In the genomic region with DNA sequence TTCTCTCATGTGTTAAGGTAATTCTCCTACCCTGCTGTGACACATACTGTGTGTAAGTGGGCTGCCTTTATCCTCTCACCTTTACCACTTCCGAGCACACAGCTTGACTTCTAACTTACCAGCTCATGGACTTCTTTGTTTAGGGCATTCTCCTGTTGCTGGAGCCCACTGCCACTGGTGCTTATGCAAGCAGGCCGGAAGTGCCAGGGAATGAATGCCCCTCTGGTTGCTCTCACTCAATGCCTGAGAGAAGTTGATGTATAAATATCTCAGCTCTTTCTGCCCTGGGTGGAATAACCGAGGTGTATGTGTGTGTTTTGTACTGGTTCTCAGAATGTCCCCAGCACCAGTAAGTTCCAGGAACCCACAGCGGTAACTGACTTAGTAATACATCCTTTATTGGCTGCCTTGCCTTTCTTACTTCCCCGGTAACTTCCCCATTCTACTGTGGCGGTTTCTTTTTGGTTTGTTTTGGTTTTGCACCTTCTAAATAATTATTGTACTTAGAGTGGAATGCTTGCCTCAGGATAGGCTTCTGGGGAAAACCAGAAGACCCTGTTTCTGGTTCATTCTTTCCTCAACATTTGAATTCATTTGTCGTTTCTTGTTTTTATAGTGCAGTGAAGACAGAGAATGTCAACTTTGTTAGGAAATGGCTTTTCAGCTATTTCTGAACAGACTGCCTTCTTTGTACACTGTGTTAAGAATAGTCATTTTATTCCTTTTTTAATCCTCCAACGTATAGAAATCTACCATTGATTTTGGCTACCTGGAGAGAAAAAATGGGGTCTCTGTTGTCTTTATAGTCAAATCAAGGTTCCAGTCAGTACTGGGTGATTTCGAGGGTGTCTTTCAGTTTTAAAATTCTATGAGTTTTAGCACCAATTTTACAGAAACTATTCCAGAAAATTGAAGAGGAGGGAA, we compare ENCODE assay signal across 9 cellular contexts. TPM values are rescaled to one million over a fixed set of nuclear protein-coding genes. Genes with fewer than 3 reads are reported as not detected.
DNase-seq lines count a peak whose midpoint lies in the region; ATAC-seq and TF ChIP-seq lines count a peak whose summit lies in the region.
"Had no signal": no experiment of that assay in that cellular context is flagged by ENCODE, and none has a peak within 500 bp of the region (broad histone marks: within the 10 kb centered on the region; RNA-seq: fewer than 3 reads in every experiment).

No MANE protein-coding gene starts in this region.

- peaks cover 9% of the 10 kb centered on the region for H3K27me3 Mint-ChIP-seq in activated T-cell treated with anti-CD3 and anti-CD28 coated beads, Interleukin-2, amount 50 U/mL, for 72 hours (ENCODE audit: low read depth)

- H3K27ac Mint-ChIP-seq in activated T-cell treated with anti-CD3 and anti-CD28 coated beads, Interleukin-2, amount 50 U/mL, for 72 hours, result peak overlapping the region; percentile 98

- H3K36me3 Mint-ChIP-seq in activated T-cell treated with anti-CD3 and anti-CD28 coated beads, Interleukin-2, amount 50 U/mL, for 72 hours (ENCODE audit: insufficient read depth in 2 of 2), result no peaks in the 10 kb centered on the region

- H3K27me3 ChIP-seq in mononuclear cell (ENCODE audit: insufficient read depth, low read length), result no peaks in the 10 kb centered on the region

- TF ChIP-seq CTCF in RWPE1 (conservative IDR thresholded peaks at IDR 0.05; ENCODE audit: low read depth), result no peak

- H3K4me1 ChIP-seq in mononuclear cell (ENCODE audit: insufficient read depth, low read length), result peaks cover 17% of the 10 kb centered on the region

- no peaks in the 10 kb centered on the region for H3K9me3 Mint-ChIP-seq in activated T-cell treated with anti-CD3 and anti-CD28 coated beads, Interleukin-2, amount 50 U/mL, for 72 hours

- POLR2A ChIA-PET in RWPE1 (lab: Yijun Ruan, JAX; ENCODE audit: low non-redundant PET), result no interaction called here

- H3K4me3 ChIP-seq in mononuclear cell (ENCODE audit: low read length), result peak overlapping the region; percentile 32

- CTCF ChIA-PET in RWPE1 (lab: Yijun Ruan, JAX), result no interaction called here

- DNase-seq in NCI-H345 (lab: John Stamatoyannopoulos, UW), result peak; percentile 62
- peak; percentile 39 to 51 for DNase-seq in activated T-cell treated with anti-CD3 and anti-CD28 coated beads, Interleukin-2, amount 50 U/mL, for 72 hours
- DNase-seq in RWPE1 (ENCODE audit: low spot score), result no peak
- DNase-seq in NCI-H510A treated with DMSO at 0.1 percent for 48 hours (lab: John Stamatoyannopoulos, UW), result no peak
- DNase-seq in HuH-7 (ENCODE audit: low spot score), result no peak

- no peak overlapping the region for H3K27ac ChIP-seq in RWPE1

- ATAC-seq in GM18909 (IDR thresholded peaks at IDR 0.05; ENCODE audit: poor library complexity, unreplicated experiment), result peak; percentile 94
- ATAC-seq in HG02884 (IDR thresholded peaks at IDR 0.05; ENCODE audit: unreplicated experiment), result peak; percentile 90
- peak; percentile 95 to 96 for ATAC-seq in activated T-cell treated with anti-CD3 and anti-CD28 coated beads, Interleukin-2, amount 50 U/mL, for 72 hours (replicated peaks in 1 of 2)

- peak overlapping the region; percentile 83 to 84 for H3K4me3 Mint-ChIP-seq in activated T-cell treated with anti-CD3 and anti-CD28 coated beads, Interleukin-2, amount 50 U/mL, for 72 hours

- peaks cover 35% of the 10 kb centered on the region for H3K4me1 Mint-ChIP-seq in activated T-cell treated with anti-CD3 and anti-CD28 coated beads, Interleukin-2, amount 50 U/mL, for 72 hours (ENCODE audit: low read depth)

- no peaks in the 10 kb centered on the region for H3K9me3 ChIP-seq in mononuclear cell (ENCODE audit: low read depth, low read length)

RNA-seq across cellular contexts. Expression of gene CXorf58, which starts 45.4 kb away (rescaled TPM):
- not detected for total RNA-seq in activated T-cell treated with anti-CD3 and anti-CD28 coated beads, Interleukin-2, amount 50 U/mL, for 72 hours
- 0.10 TPM for total RNA-seq in mononuclear cell
- total RNA-seq: skeletal muscle tissue had no signal

RNA-seq across cellular contexts. Expression of gene APOO, which starts 45.5 kb away (rescaled TPM):
- total RNA-seq in activated T-cell treated with anti-CD3 and anti-CD28 coated beads, Interleukin-2, amount 50 U/mL, for 72 hours, result 10 to 100 TPM; 16.6 to 24.4 TPM
- total RNA-seq in mononuclear cell, result 2.0 TPM

Comparison
In these comparisons a context has a peak if more than half of its experiments do, and no peak if none do; other contexts are left out.
1. DNase-seq: peak in NCI-H345 (single experiment) and activated T-cell treated with anti-CD3 and anti-CD28 coated beads, Interleukin-2, amount 50 U/mL, for 72 hours (2 of 2); none in RWPE1 (single experiment), NCI-H510A treated with DMSO at 0.1 percent for 48 hours (single experiment) and HuH-7 (single experiment).
2. Peak in every context shown above with its lines, with median percentiles within 50 percentile points of each other: ATAC-seq.